6 cellular contexts compared by ENCODE assay signal in genomic region chr9:137286980-137287383, GRCh38. TPM values are rescaled to one million over a fixed set of nuclear protein-coding genes. Genes with fewer than 3 reads are reported as not detected.
DNase-seq lines count a peak whose midpoint lies in the region; ATAC-seq and TF ChIP-seq lines count a peak whose summit lies in the region.

No MANE protein-coding gene starts in this region.

- H3K27ac ChIP-seq in dorsolateral prefrontal cortex (no peak overlapping the region), spleen (peak overlapping the region in 3 of 8 donors; percentile 14 to 44 (median 36))

- peak; percentile 74 for DNase-seq in GM06990 (ENCODE audit: extremely low read depth, insufficient read length)
- peak; percentile 39 for DNase-seq in NCI-H2171 treated with DMSO at 0.1 percent for 48 hours (lab: John Stamatoyannopoulos, UW)
- DNase-seq in dorsolateral prefrontal cortex = peak in 1 of 10 donors; percentile 57
- peak; percentile 51 for DNase-seq in spleen

- no peak for ATAC-seq in HG02678 (IDR thresholded peaks at IDR 0.05; ENCODE audit: unreplicated experiment)
- no peak for ATAC-seq in GM18505 (IDR thresholded peaks at IDR 0.05; ENCODE audit: unreplicated experiment)

- peak; percentile 60 for TF ChIP-seq CTCF in GM06990 (IDR thresholded peaks at IDR 0.05; ENCODE audit: insufficient read depth, low read length, poor library complexity, severe bottlenecking)
- peak in 49 of 56 donors; percentile 14 to 62 (median 39) for TF ChIP-seq CTCF in dorsolateral prefrontal cortex (IDR thresholded peaks at IDR 0.05 in 54 of 56, conservative IDR thresholded peaks at IDR 0.05 in 2 of 56; ENCODE audit: low read depth in 1 of 56, partially characterized antibody in 56 of 56)
- TF ChIP-seq CTCF in spleen (IDR thresholded peaks at IDR 0.05 in 8 of 11, conservative IDR thresholded peaks at IDR 0.05 in 3 of 11) = peak in 7 of 11 experiments; percentile 22 to 44 (median 33)

- TF ChIP-seq POLR2A in spleen (IDR thresholded peaks at IDR 0.05) = no peak
- TF ChIP-seq POLR2A in GM18505 (IDR thresholded peaks at IDR 0.05; ENCODE audit: borderline replicate concordance, extremely low read depth, insufficient read depth, insufficient read length) = no peak

- peaks cover 0 to 4% (median 0%) of the 10 kb centered on the region in 8 donors for H3K9me3 ChIP-seq in spleen

- 50 to 69% (median 55%) methylated on average over 13 to 14 of the region's 14 CpGs for WGBS in spleen, 5 donors

- intact Hi-C loops in dorsolateral prefrontal cortex (cut with DNase I) = no loop called here
- intact Hi-C loops in spleen (cut with DNase I; ENCODE audit: low total_unique reads) = no loop called here

- H3K4me3 ChIP-seq in GM06990 (replicated peaks; ENCODE audit: low read depth, low read length) (no peak overlapping the region), dorsolateral prefrontal cortex (no peak overlapping the region), spleen (no peak overlapping the region)

- H3K4me1 ChIP-seq in spleen = peaks cover 0 to 44% (median 25%) of the 10 kb centered on the region in 6 donors

- H3K27me3 ChIP-seq in GM06990 (replicated peaks; ENCODE audit: control insufficient read depth, insufficient read depth, low read length) = no peaks in the 10 kb centered on the region
- H3K27me3 ChIP-seq in dorsolateral prefrontal cortex = peaks cover 0 to 4% (median 0%) of the 10 kb centered on the region in 45 donors
- H3K27me3 ChIP-seq in spleen (replicated peaks in 1 of 7) = no peaks in the 10 kb centered on the region

- H3K36me3 ChIP-seq in GM06990 (ENCODE audit: control insufficient read depth, insufficient read depth, low read length) = no peaks in the 10 kb centered on the region; the same call in 1 of the 2 replicates
- H3K36me3 ChIP-seq in spleen = peaks cover 0 to 28% (median 3%) of the 10 kb centered on the region in 6 donors

RNA-seq across cellular contexts. Expression of gene TOR4A, which starts 9.5 kb away (rescaled TPM):
- total RNA-seq in dorsolateral prefrontal cortex (1 to 10 TPM in 106 of 120 experiments, under 1 TPM in 14; 0.75 to 5.2 (median 1.7) TPM), spleen (10 to 100 TPM; 23.1 to 39.9 (median 29.4) TPM)
- 10 to 100 TPM in 1 of 3 donors, 1 to 10 TPM in 2; 3.2 to 10.8 (median 5.1) TPM for polyA plus RNA-seq in spleen

RNA-seq across cellular contexts. Expression of gene NRARP, which starts 15.1 kb away (rescaled TPM):
- total RNA-seq in dorsolateral prefrontal cortex (10 to 100 TPM in 47 of 120 experiments, 1 to 10 TPM in 73; 4.6 to 17.2 (median 9.3) TPM), spleen (10 to 100 TPM in 3 of 7 donors, 1 to 10 TPM in 4; 5.6 to 24.4 (median 9.4) TPM)
- 1 to 10 TPM in 1 of 3 donors, under 1 TPM in 2; 0.37 to 1.3 (median 0.94) TPM for polyA plus RNA-seq in spleen

RNA-seq across cellular contexts. Expression of gene NELFB, which starts 31.9 kb away (rescaled TPM):
- total RNA-seq in dorsolateral prefrontal cortex = 100 to 1,000 TPM in 1 of 120 experiments, 10 to 100 TPM in 119; 50.4 to 106 (median 64.4) TPM
- 10 to 100 TPM; 27.7 to 46.8 (median 39.9) TPM for total RNA-seq in spleen
- polyA plus RNA-seq in spleen = 10 to 100 TPM; 26.6 to 49.7 (median 28.0) TPM

RNA-seq across cellular contexts. Expression of gene STPG3, which starts 35.9 kb away (rescaled TPM):
- not detected for total RNA-seq in dorsolateral prefrontal cortex
- total RNA-seq in spleen = not detected
- polyA plus RNA-seq in spleen = not detected

RNA-seq across cellular contexts. Expression of gene TUBB4B, which starts 45.9 kb away (rescaled TPM):
- total RNA-seq in dorsolateral prefrontal cortex (100 to 1,000 TPM; 132 to 331 (median 230) TPM), spleen (100 to 1,000 TPM in 4 of 7 donors, 10 to 100 TPM in 3; 55.1 to 137 (median 102) TPM)
- 100 to 1,000 TPM in 2 of 3 donors, 10 to 100 TPM in 1; 59.6 to 112 (median 107) TPM for polyA plus RNA-seq in spleen
